ENCODE assay signal across 1 cellular context in genomic region chr10:113047151-113047550, GRCh38.
TF ChIP-seq lines count a peak whose summit lies in the region.

No MANE protein-coding gene starts in this region.

TF ChIP-seq in GM23338, 12 proteins besides CTCF, POLR2A, EP300 and RAD21 (continued from another document):
- no peak for TF ChIP-seq ZNF462 (CRISPR knock-in tag; IDR thresholded peaks at IDR 0.05)
- no peak for TF ChIP-seq CREB1 (CRISPR knock-in tag; IDR thresholded peaks at IDR 0.05; ENCODE audit: low read depth)
- TF ChIP-seq REST (IDR thresholded peaks at IDR 0.05; ENCODE audit: unreplicated experiment) = no peak
- no peak for TF ChIP-seq ETS1 (IDR thresholded peaks at IDR 0.05)
